Comparison of ENCODE assay signal across 16 cellular contexts in genomic region chr15:56102401-56102800, GRCh38.
DNase-seq lines count a peak whose midpoint lies in the region; ATAC-seq and TF ChIP-seq lines count a peak whose summit lies in the region.
"Had no signal": no experiment of that assay in that cellular context is flagged by ENCODE, and none has a peak within 500 bp of the region (broad histone marks: within the 10 kb centered on the region; RNA-seq: fewer than 3 reads in every experiment).

No MANE protein-coding gene starts in this region.

- no peak overlapping the region for H3K4me3 Mint-ChIP-seq in naive thymus-derived CD4-positive, alpha-beta T cell
- H3K4me3 Mint-ChIP-seq in activated T-cell treated with anti-CD3 and anti-CD28 coated beads, Interleukin-2, amount 50 U/mL, for 4 hours, result no peak overlapping the region
- H3K4me3 Mint-ChIP-seq: CD8-positive, alpha-beta T cell; H9 had no signal

- WGBS in gastroesophageal sphincter (ENCODE audit: low coverage in 1 of 2), 2 donors, result 19 to 33% methylated on average over 3 of the region's 3 CpGs
- WGBS in thyroid gland, 2 donors, result 49 to 54% methylated on average over 3 of the region's 3 CpGs

- no peak for TF ChIP-seq POLR2A in gastroesophageal sphincter (IDR thresholded peaks at IDR 0.05)
- TF ChIP-seq POLR2A in thyroid gland (IDR thresholded peaks at IDR 0.05), result no peak

- TF ChIP-seq EP300 in gastroesophageal sphincter (IDR thresholded peaks at IDR 0.05), result no peak

- peak overlapping the region; percentile 7 to 53 (median 44) for H3K27ac ChIP-seq in gastroesophageal sphincter
- no peak overlapping the region for H3K27ac ChIP-seq in thyroid gland
- H3K27ac ChIP-seq in naive thymus-derived CD4-positive, alpha-beta T cell (ENCODE audit: low read depth, low read length), result no peak overlapping the region
- H3K27ac ChIP-seq: PC-9 had no signal

- H3K4me3 ChIP-seq in gastroesophageal sphincter (no peak overlapping the region), thyroid gland (replicated peaks in 1 of 3) (no peak overlapping the region)
- no peak overlapping the region for H3K4me3 ChIP-seq in naive thymus-derived CD4-positive, alpha-beta T cell (ENCODE audit: low read length)
- H3K4me3 ChIP-seq: PC-9 had no signal

- no peaks in the 10 kb centered on the region for H3K9me3 ChIP-seq in gastroesophageal sphincter
- H3K9me3 ChIP-seq in thyroid gland, result no peaks in the 10 kb centered on the region
- H3K9me3 ChIP-seq in naive thymus-derived CD4-positive, alpha-beta T cell (ENCODE audit: control insufficient read depth in 2 of 3, low read length in 3 of 3), result no peaks in the 10 kb centered on the region

- peak; percentile 28 for DNase-seq in cerebellar cortex (ENCODE audit: low spot score)
- DNase-seq in midbrain (lab: John Stamatoyannopoulos, UW), result peak; percentile 19
- DNase-seq in thyroid gland, result peak; percentile 12 to 19
- DNase-seq in naive thymus-derived CD4-positive, alpha-beta T cell, result no peak
- DNase-seq in activated T-cell treated with anti-CD3 and anti-CD28 coated beads, Interleukin-2, amount 50 U/mL, for 4 hours, result no peak
- no peak for DNase-seq in ecto neural progenitor cell (ENCODE audit: low spot score)
- no peak for DNase-seq in HK-2 (ENCODE audit: unreplicated experiment)
- DNase-seq: CD8-positive, alpha-beta T cell; H9; KG1; NCI-H1092 treated with DMSO at 0.1 percent for 48 hours; NCI-H187; NCI-H446; NCI-H774; PC-9 had no signal

- no peaks in the 10 kb centered on the region for H3K27me3 ChIP-seq in gastroesophageal sphincter
- no peaks in the 10 kb centered on the region for H3K27me3 ChIP-seq in thyroid gland
- no peaks in the 10 kb centered on the region for H3K27me3 ChIP-seq in naive thymus-derived CD4-positive, alpha-beta T cell (ENCODE audit: control insufficient read depth in 2 of 2, insufficient read depth in 2 of 2, low read length in 2 of 2)

- H3K27ac Mint-ChIP-seq in naive thymus-derived CD4-positive, alpha-beta T cell, result no peak overlapping the region
- H3K27ac Mint-ChIP-seq: CD8-positive, alpha-beta T cell; H9 had no signal

- no peaks in the 10 kb centered on the region for H3K27me3 Mint-ChIP-seq in naive thymus-derived CD4-positive, alpha-beta T cell
- no peaks in the 10 kb centered on the region for H3K27me3 Mint-ChIP-seq in activated T-cell treated with anti-CD3 and anti-CD28 coated beads, Interleukin-2, amount 50 U/mL, for 4 hours (ENCODE audit: low read depth)

- CTCF ChIA-PET in naive thymus-derived CD4-positive, alpha-beta T cell (lab: Charles Lee), result no interaction called here

- H3K36me3 ChIP-seq in gastroesophageal sphincter (peaks cover 0 to 17% of the 10 kb centered on the region in 2 donors), thyroid gland (no peaks in the 10 kb centered on the region)
- peaks cover 0 to 31% (median 0%) of the 10 kb centered on the region in 3 experiments for H3K36me3 ChIP-seq in naive thymus-derived CD4-positive, alpha-beta T cell (ENCODE audit: control insufficient read depth in 2 of 3, insufficient read depth in 3 of 3, low read length in 3 of 3)

- intact Hi-C loops in thyroid gland (cut with DNase I), result no loop called here
- intact Hi-C loops in naive thymus-derived CD4-positive, alpha-beta T cell (cut with micrococcal nuclease), result no loop called here

- H3K4me1 ChIP-seq in gastroesophageal sphincter, result peaks cover 0 to 39% (median 9%) of the 10 kb centered on the region in 3 donors
- peaks cover 11 to 22% of the 10 kb centered on the region in 2 donors for H3K4me1 ChIP-seq in thyroid gland
- no peaks in the 10 kb centered on the region for H3K4me1 ChIP-seq in naive thymus-derived CD4-positive, alpha-beta T cell (ENCODE audit: control insufficient read depth in 2 of 2, insufficient read depth in 2 of 2, low read length in 2 of 2)

- peaks cover 0 to 4% (median 0%) of the 10 kb centered on the region in 7 donors for H3K4me1 Mint-ChIP-seq in naive thymus-derived CD4-positive, alpha-beta T cell
- no peaks in the 10 kb centered on the region for H3K4me1 Mint-ChIP-seq in activated T-cell treated with anti-CD3 and anti-CD28 coated beads, Interleukin-2, amount 50 U/mL, for 4 hours (ENCODE audit: low read depth)

- peak; percentile 53 for ATAC-seq in gastroesophageal sphincter
- ATAC-seq in naive thymus-derived CD4-positive, alpha-beta T cell, result no peak
- ATAC-seq in activated T-cell treated with anti-CD3 and anti-CD28 coated beads, Interleukin-2, amount 50 U/mL, for 4 hours, result no peak
- ATAC-seq: CD8-positive, alpha-beta T cell had no signal

- H3K9me3 Mint-ChIP-seq in naive thymus-derived CD4-positive, alpha-beta T cell, result peaks cover 0 to 2% (median 0%) of the 10 kb centered on the region in 11 donors
- H3K9me3 Mint-ChIP-seq in activated T-cell treated with anti-CD3 and anti-CD28 coated beads, Interleukin-2, amount 50 U/mL, for 4 hours, result no peaks in the 10 kb centered on the region
- H3K9me3 Mint-ChIP-seq: CD8-positive, alpha-beta T cell; H9 had no signal

- peaks cover 0 to 58% (median 30%) of the 10 kb centered on the region in 5 donors for H3K36me3 Mint-ChIP-seq in naive thymus-derived CD4-positive, alpha-beta T cell
- peaks cover 23% of the 10 kb centered on the region for H3K36me3 Mint-ChIP-seq in activated T-cell treated with anti-CD3 and anti-CD28 coated beads, Interleukin-2, amount 50 U/mL, for 4 hours (ENCODE audit: insufficient read depth)

- POLR2A ChIA-PET in naive thymus-derived CD4-positive, alpha-beta T cell (lab: Charles Lee), result no interaction called here

- TF ChIP-seq CTCF in gastroesophageal sphincter (IDR thresholded peaks at IDR 0.05), result no peak
- TF ChIP-seq CTCF in thyroid gland (IDR thresholded peaks at IDR 0.05), result no peak

Comparison
In these comparisons a context has a peak if more than half of its experiments do, and no peak if none do; other contexts are left out.
1. DNase-seq: peak in cerebellar cortex (single experiment), midbrain (single experiment) and thyroid gland (2 of 2); none in naive thymus-derived CD4-positive, alpha-beta T cell (0 of 9), activated T-cell treated with anti-CD3 and anti-CD28 coated beads, Interleukin-2, amount 50 U/mL, for 4 hours (single experiment), ecto neural progenitor cell (single experiment) and HK-2 (single experiment).
2. H3K27ac ChIP-seq: peak in gastroesophageal sphincter (4 of 4); none in thyroid gland (0 of 3) and naive thymus-derived CD4-positive, alpha-beta T cell (single experiment).